Comparison of ENCODE assay signal across 2 cellular contexts in the genomic region with DNA sequence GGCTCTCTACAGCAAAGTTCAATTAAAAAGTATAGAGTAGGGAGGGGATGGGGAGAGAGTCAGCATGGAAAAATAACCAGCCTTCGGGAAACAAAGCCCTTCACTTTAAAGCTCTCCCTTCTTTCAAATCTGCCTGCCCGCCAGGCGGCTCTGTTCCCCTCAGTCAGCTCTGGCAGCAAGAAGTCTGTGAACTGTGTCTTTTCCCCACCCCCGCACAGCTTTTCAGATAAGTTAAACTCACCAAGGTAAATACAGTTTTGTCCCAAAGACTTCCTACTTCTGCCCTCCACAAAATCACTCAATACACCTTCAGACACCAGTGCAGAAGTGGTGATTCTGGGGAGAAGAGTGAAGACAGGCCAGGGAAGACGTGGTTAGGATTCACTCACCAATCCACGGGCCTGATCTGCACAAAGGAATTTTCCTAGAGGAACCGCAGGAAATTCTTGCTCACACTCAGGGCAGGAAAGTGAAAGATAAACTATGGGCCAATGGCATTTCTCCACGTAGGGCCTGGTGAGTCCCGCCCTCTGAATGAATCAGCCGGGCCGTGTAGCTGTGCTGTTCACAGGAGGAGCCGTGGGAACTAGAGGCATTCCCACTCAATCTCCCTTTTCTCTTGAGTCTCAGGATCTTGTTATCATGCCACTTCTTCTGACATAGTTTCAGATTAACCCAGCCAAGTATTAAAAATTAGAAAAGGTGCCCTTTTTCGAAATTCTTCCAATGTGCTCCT.
TF ChIP-seq lines count a peak whose summit lies in the region.

A gene with protein sequence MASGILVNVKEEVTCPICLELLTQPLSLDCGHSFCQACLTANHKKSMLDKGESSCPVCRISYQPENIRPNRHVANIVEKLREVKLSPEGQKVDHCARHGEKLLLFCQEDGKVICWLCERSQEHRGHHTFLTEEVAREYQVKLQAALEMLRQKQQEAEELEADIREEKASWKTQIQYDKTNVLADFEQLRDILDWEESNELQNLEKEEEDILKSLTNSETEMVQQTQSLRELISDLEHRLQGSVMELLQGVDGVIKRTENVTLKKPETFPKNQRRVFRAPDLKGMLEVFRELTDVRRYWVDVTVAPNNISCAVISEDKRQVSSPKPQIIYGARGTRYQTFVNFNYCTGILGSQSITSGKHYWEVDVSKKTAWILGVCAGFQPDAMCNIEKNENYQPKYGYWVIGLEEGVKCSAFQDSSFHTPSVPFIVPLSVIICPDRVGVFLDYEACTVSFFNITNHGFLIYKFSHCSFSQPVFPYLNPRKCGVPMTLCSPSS (minus strand): TSS at position 448 of the 736 bp plus-strand sequence. CDS start 4,897 bp downstream, outside the sequence.

TF ChIP-seq in HEK293, 187 proteins besides CTCF, POLR2A, EP300 and RAD21 (continued from another document):
- TF ChIP-seq, protein P1, sequence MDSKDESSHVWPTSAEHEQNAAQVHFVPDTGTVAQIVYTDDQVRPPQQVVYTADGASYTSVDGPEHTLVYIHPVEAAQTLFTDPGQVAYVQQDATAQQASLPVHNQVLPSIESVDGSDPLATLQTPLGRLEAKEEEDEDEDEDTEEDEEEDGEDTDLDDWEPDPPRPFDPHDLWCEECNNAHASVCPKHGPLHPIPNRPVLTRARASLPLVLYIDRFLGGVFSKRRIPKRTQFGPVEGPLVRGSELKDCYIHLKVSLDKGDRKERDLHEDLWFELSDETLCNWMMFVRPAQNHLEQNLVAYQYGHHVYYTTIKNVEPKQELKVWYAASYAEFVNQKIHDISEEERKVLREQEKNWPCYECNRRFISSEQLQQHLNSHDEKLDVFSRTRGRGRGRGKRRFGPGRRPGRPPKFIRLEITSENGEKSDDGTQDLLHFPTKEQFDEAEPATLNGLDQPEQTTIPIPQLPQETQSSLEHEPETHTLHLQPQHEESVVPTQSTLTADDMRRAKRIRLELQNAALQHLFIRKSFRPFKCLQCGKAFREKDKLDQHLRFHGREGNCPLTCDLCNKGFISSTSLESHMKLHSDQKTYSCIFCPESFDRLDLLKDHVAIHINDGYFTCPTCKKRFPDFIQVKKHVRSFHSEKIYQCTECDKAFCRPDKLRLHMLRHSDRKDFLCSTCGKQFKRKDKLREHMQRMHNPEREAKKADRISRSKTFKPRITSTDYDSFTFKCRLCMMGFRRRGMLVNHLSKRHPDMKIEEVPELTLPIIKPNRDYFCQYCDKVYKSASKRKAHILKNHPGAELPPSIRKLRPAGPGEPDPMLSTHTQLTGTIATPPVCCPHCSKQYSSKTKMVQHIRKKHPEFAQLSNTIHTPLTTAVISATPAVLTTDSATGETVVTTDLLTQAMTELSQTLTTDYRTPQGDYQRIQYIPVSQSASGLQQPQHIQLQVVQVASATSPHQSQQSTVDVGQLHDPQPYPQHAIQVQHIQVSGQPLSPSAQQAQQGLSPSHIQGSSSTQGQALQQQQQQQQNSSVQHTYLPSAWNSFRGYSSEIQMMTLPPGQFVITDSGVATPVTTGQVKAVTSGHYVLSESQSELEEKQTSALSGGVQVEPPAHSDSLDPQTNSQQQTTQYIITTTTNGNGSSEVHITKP (tag by site-specific recombination; IDR thresholded peaks at IDR 0.05) = peak; percentile 38; the same call in 1 of the 2 replicates
- TF ChIP-seq ZNF707 (tag by site-specific recombination; IDR thresholded peaks at IDR 0.05) (no peak), SP3 (tag by site-specific recombination; IDR thresholded peaks at IDR 0.05) (no peak), ZBTB20 (tag by site-specific recombination; IDR thresholded peaks at IDR 0.05) (peak; percentile 29; the same call in 1 of the 2 replicates), KLF7 (tag by site-specific recombination; IDR thresholded peaks at IDR 0.05; ENCODE audit: borderline replicate concordance) (no peak), ZNF223 (tag by site-specific recombination; IDR thresholded peaks at IDR 0.05) (no peak), ZNF23 (tag by site-specific recombination; IDR thresholded peaks at IDR 0.05; ENCODE audit: borderline replicate concordance) (no peak), TRIM28 (IDR thresholded peaks at IDR 0.05; ENCODE audit: borderline replicate concordance, low read length) (0 out of 2 replicates have a peak, but pooled peaks have one; percentile 60), IKZF3 (tag by site-specific recombination; IDR thresholded peaks at IDR 0.05) (peak; percentile 63; the same call in 1 of the 2 replicates), ZNF768 (tag by site-specific recombination; IDR thresholded peaks at IDR 0.05) (no peak), SETDB1 (IDR thresholded peaks at IDR 0.05; ENCODE audit: insufficient read length, low read length) (no peak), ZNF114 (tag by site-specific recombination; IDR thresholded peaks at IDR 0.05) (no peak)
- TF ChIP-seq, protein P2, sequence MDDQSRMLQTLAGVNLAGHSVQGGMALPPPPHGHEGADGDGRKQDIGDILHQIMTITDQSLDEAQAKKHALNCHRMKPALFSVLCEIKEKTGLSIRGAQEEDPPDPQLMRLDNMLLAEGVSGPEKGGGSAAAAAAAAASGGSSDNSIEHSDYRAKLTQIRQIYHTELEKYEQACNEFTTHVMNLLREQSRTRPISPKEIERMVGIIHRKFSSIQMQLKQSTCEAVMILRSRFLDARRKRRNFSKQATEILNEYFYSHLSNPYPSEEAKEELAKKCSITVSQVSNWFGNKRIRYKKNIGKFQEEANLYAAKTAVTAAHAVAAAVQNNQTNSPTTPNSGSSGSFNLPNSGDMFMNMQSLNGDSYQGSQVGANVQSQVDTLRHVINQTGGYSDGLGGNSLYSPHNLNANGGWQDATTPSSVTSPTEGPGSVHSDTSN (CRISPR knock-in tag; IDR thresholded peaks at IDR 0.05) = no peak
- TF ChIP-seq, protein P3, sequence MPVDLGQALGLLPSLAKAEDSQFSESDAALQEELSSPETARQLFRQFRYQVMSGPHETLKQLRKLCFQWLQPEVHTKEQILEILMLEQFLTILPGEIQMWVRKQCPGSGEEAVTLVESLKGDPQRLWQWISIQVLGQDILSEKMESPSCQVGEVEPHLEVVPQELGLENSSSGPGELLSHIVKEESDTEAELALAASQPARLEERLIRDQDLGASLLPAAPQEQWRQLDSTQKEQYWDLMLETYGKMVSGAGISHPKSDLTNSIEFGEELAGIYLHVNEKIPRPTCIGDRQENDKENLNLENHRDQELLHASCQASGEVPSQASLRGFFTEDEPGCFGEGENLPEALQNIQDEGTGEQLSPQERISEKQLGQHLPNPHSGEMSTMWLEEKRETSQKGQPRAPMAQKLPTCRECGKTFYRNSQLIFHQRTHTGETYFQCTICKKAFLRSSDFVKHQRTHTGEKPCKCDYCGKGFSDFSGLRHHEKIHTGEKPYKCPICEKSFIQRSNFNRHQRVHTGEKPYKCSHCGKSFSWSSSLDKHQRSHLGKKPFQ (tag by site-specific recombination; IDR thresholded peaks at IDR 0.05) = no peak
- TF ChIP-seq, protein P4, sequence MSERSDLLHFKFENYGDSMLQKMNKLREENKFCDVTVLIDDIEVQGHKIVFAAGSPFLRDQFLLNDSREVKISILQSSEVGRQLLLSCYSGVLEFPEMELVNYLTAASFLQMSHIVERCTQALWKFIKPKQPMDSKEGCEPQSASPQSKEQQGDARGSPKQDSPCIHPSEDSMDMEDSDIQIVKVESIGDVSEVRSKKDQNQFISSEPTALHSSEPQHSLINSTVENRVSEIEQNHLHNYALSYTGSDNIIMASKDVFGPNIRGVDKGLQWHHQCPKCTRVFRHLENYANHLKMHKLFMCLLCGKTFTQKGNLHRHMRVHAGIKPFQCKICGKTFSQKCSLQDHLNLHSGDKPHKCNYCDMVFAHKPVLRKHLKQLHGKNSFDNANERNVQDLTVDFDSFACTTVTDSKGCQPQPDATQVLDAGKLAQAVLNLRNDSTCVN (tag by site-specific recombination; optimal IDR thresholded peaks at IDR 0.05) = no peak

TF ChIP-seq in HepG2, 621 proteins besides CTCF, POLR2A, EP300 and RAD21 (continued from another document and continues in another):
- TF ChIP-seq, protein P5, sequence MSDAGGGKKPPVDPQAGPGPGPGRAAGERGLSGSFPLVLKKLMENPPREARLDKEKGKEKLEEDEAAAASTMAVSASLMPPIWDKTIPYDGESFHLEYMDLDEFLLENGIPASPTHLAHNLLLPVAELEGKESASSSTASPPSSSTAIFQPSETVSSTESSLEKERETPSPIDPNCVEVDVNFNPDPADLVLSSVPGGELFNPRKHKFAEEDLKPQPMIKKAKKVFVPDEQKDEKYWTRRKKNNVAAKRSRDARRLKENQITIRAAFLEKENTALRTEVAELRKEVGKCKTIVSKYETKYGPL (CRISPR knock-in tag; IDR thresholded peaks at IDR 0.05) = no peak
- no peak for TF ChIP-seq HNRNPLL (IDR thresholded peaks at IDR 0.05; ENCODE audit: low read depth, low read length, poor library complexity, severe bottlenecking)
- TF ChIP-seq KDM2A (CRISPR knock-in tag; IDR thresholded peaks at IDR 0.05; ENCODE audit: borderline replicate concordance, low read depth) = no peak; the same call in 1 of the 2 replicates
- TF ChIP-seq DR1 (CRISPR knock-in tag; IDR thresholded peaks at IDR 0.05) = no peak
- no peak for TF ChIP-seq TP53 (CRISPR knock-in tag; conservative IDR thresholded peaks at IDR 0.05)
- TF ChIP-seq, protein P6, sequence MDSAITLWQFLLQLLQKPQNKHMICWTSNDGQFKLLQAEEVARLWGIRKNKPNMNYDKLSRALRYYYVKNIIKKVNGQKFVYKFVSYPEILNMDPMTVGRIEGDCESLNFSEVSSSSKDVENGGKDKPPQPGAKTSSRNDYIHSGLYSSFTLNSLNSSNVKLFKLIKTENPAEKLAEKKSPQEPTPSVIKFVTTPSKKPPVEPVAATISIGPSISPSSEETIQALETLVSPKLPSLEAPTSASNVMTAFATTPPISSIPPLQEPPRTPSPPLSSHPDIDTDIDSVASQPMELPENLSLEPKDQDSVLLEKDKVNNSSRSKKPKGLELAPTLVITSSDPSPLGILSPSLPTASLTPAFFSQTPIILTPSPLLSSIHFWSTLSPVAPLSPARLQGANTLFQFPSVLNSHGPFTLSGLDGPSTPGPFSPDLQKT (CRISPR knock-in tag; IDR thresholded peaks at IDR 0.05; ENCODE audit: borderline replicate concordance) = no peak
- TF ChIP-seq, protein P7, sequence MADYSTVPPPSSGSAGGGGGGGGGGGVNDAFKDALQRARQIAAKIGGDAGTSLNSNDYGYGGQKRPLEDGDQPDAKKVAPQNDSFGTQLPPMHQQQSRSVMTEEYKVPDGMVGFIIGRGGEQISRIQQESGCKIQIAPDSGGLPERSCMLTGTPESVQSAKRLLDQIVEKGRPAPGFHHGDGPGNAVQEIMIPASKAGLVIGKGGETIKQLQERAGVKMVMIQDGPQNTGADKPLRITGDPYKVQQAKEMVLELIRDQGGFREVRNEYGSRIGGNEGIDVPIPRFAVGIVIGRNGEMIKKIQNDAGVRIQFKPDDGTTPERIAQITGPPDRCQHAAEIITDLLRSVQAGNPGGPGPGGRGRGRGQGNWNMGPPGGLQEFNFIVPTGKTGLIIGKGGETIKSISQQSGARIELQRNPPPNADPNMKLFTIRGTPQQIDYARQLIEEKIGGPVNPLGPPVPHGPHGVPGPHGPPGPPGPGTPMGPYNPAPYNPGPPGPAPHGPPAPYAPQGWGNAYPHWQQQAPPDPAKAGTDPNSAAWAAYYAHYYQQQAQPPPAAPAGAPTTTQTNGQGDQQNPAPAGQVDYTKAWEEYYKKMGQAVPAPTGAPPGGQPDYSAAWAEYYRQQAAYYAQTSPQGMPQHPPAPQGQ (CRISPR knock-in tag; IDR thresholded peaks at IDR 0.05; ENCODE audit: borderline replicate concordance) = no peak
- TF ChIP-seq RARG (CRISPR knock-in tag; IDR thresholded peaks at IDR 0.05; ENCODE audit: low read depth) = no peak
- no peak for TF ChIP-seq ZNF230 (CRISPR knock-in tag; IDR thresholded peaks at IDR 0.05)
- TF ChIP-seq, protein P8, sequence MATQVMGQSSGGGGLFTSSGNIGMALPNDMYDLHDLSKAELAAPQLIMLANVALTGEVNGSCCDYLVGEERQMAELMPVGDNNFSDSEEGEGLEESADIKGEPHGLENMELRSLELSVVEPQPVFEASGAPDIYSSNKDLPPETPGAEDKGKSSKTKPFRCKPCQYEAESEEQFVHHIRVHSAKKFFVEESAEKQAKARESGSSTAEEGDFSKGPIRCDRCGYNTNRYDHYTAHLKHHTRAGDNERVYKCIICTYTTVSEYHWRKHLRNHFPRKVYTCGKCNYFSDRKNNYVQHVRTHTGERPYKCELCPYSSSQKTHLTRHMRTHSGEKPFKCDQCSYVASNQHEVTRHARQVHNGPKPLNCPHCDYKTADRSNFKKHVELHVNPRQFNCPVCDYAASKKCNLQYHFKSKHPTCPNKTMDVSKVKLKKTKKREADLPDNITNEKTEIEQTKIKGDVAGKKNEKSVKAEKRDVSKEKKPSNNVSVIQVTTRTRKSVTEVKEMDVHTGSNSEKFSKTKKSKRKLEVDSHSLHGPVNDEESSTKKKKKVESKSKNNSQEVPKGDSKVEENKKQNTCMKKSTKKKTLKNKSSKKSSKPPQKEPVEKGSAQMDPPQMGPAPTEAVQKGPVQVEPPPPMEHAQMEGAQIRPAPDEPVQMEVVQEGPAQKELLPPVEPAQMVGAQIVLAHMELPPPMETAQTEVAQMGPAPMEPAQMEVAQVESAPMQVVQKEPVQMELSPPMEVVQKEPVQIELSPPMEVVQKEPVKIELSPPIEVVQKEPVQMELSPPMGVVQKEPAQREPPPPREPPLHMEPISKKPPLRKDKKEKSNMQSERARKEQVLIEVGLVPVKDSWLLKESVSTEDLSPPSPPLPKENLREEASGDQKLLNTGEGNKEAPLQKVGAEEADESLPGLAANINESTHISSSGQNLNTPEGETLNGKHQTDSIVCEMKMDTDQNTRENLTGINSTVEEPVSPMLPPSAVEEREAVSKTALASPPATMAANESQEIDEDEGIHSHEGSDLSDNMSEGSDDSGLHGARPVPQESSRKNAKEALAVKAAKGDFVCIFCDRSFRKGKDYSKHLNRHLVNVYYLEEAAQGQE (IDR thresholded peaks at IDR 0.05; ENCODE audit: borderline replicate concordance in 1 of 2, low read depth in 1 of 2, low read length in 2 of 2) = no peak
- TF ChIP-seq, protein P9, sequence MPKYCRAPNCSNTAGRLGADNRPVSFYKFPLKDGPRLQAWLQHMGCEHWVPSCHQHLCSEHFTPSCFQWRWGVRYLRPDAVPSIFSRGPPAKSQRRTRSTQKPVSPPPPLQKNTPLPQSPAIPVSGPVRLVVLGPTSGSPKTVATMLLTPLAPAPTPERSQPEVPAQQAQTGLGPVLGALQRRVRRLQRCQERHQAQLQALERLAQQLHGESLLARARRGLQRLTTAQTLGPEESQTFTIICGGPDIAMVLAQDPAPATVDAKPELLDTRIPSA (CRISPR knock-in tag; IDR thresholded peaks at IDR 0.05; ENCODE audit: borderline replicate concordance) = no peak
- TF ChIP-seq PAF1 (CRISPR knock-in tag; IDR thresholded peaks at IDR 0.05) = no peak
- no peak for TF ChIP-seq ZNF124 (CRISPR knock-in tag; IDR thresholded peaks at IDR 0.05)
- TF ChIP-seq MYNN (CRISPR knock-in tag; IDR thresholded peaks at IDR 0.05; ENCODE audit: low read depth) = no peak
- 0 out of 2 replicates have a peak, but pooled peaks have one; percentile 46 for TF ChIP-seq ZNF224 (CRISPR knock-in tag; IDR thresholded peaks at IDR 0.05)
- no peak for TF ChIP-seq ZNF75D (CRISPR knock-in tag; IDR thresholded peaks at IDR 0.05; ENCODE audit: borderline replicate concordance)
- peak; percentile 30; the same call in 1 of the 2 replicates for TF ChIP-seq HDAC1 (CRISPR knock-in tag; IDR thresholded peaks at IDR 0.05)
- no peak for TF ChIP-seq ZNF616 (CRISPR knock-in tag; IDR thresholded peaks at IDR 0.05; ENCODE audit: low read depth)
